ENCODE assay signal across 20 cellular contexts in genomic region chr6:7071405-7071804, GRCh38. TPM values are rescaled to one million over a fixed set of nuclear protein-coding genes. Genes with fewer than 3 reads are reported as not detected.
A peak's percentile ranks its signal among the peaks of the same experiment; 100 is the strongest.
DNase-seq lines count a peak whose midpoint lies in the region; ATAC-seq, FAIRE-seq and TF ChIP-seq lines count a peak whose summit lies in the region.
"Had no signal": no experiment of that assay in that cellular context is flagged by ENCODE, and none has a peak within 500 bp of the region (broad histone marks: within the 10 kb centered on the region; RNA-seq: fewer than 3 reads in every experiment).

No MANE protein-coding gene starts in this region.

- H3K9me3 ChIP-seq in K562 (replicated peaks; ENCODE audit: control insufficient read depth, insufficient read depth, low read depth, low read length) (no peaks in the 10 kb centered on the region), esophagus muscularis mucosa (no peaks in the 10 kb centered on the region), pancreas (no peaks in the 10 kb centered on the region)
- H3K9me3 ChIP-seq: A549; BLaER1 treated with 17β-estradiol and CSF1 and Interleukin-3, amounts not matched to agents 10 nM and 100 nM; Caco-2 had no signal

- no peaks in the 10 kb centered on the region for H3K27me3 ChIP-seq in K562 (ENCODE audit: control insufficient read depth in 2 of 2, insufficient read depth in 2 of 2, low read length in 2 of 2)
- no peaks in the 10 kb centered on the region for H3K27me3 ChIP-seq in esophagus muscularis mucosa
- H3K27me3 ChIP-seq in pancreas, result no peaks in the 10 kb centered on the region
- H3K27me3 ChIP-seq: BLaER1 treated with 17β-estradiol and CSF1 and Interleukin-3, amounts not matched to agents 10 nM and 100 nM had no signal

- BruUV-seq in K562 (replicated peaks; lab: Mats Ljungman, UMichigan), result no TSS peak

- no peak for TF ChIP-seq RAD21 in K562 (CRISPR knock-in tag; conservative IDR thresholded peaks at IDR 0.05 in 1 of 2, IDR thresholded peaks at IDR 0.05 in 1 of 2)

- H3K4me3 ChIP-seq in K562 (no peak overlapping the region), esophagus muscularis mucosa (no peak overlapping the region), pancreas (no peak overlapping the region)
- H3K4me3 ChIP-seq: A549; BLaER1 treated with 17β-estradiol and CSF1 and Interleukin-3, amounts not matched to agents 10 nM and 100 nM had no signal

- no peak overlapping the region for H3K4me2 ChIP-seq in K562 (ENCODE audit: insufficient read depth, low read length)
- H3K4me2 ChIP-seq: A549; BLaER1 treated with 17β-estradiol and CSF1 and Interleukin-3, amounts not matched to agents 10 nM and 100 nM had no signal

- in situ Hi-C loops in K562 (cut with MboI), result no loop called here

- TF ChIP-seq CTCF in K562 (IDR thresholded peaks at IDR 0.05 in 2 of 3, conservative IDR thresholded peaks at IDR 0.05 in 1 of 3; ENCODE audit: insufficient read depth in 2 of 3, low read depth in 1 of 3, low read length in 3 of 3) (no peak), esophagus muscularis mucosa (IDR thresholded peaks at IDR 0.05) (no peak), pancreas (IDR thresholded peaks at IDR 0.05) (no peak)

- H2AFZ ChIP-seq in K562 (ENCODE audit: low read depth, low read length), result peak overlapping the region; percentile 22; the same call in 1 of the 2 replicates

- no peak for TF ChIP-seq EP300 in K562 (IDR thresholded peaks at IDR 0.05; ENCODE audit: low read length)
- TF ChIP-seq EP300 in esophagus muscularis mucosa (IDR thresholded peaks at IDR 0.05), result no peak

- intact Hi-C loops in K562 (cut with micrococcal nuclease) (no loop called here), esophagus muscularis mucosa (cut with DNase I) (no loop called here), pancreas (cut with DNase I) (no loop called here)

- ATAC-seq in K562, result no peak
- peak in 3 of 4 donors; percentile 56 to 78 (median 77) for ATAC-seq in pancreas
- ATAC-seq in GM21390 (IDR thresholded peaks at IDR 0.05; ENCODE audit: unreplicated experiment), result no peak
- ATAC-seq: A549; CD8-positive, alpha-beta T cell had no signal

- no peaks in the 10 kb centered on the region for H3K9me1 ChIP-seq in K562 (ENCODE audit: control insufficient read depth, insufficient read depth, low read length)

- no peaks in the 10 kb centered on the region for H4K20me1 ChIP-seq in K562 (replicated peaks; ENCODE audit: control insufficient read depth, insufficient read depth, low read length)

- 89% methylated on average over 2 of the region's 2 CpGs for WGBS in K562 (ENCODE audit: insufficient coverage, low coverage, missing lambda C conversion rate)
- 88% methylated on average over 2 of the region's 2 CpGs for WGBS in esophagus muscularis mucosa
- 44 to 53% methylated on average over 2 of the region's 2 CpGs for WGBS in pancreas, 2 donors

- no peaks in the 10 kb centered on the region for H3K4me1 ChIP-seq in K562 (replicated peaks in 1 of 2; ENCODE audit: control insufficient read depth in 2 of 2, insufficient read depth in 2 of 2, low read length in 2 of 2)
- H3K4me1 ChIP-seq in esophagus muscularis mucosa, result no peaks in the 10 kb centered on the region
- H3K4me1 ChIP-seq in pancreas, result peaks cover 0 to 12% (median 8%) of the 10 kb centered on the region in 3 donors
- H3K4me1 ChIP-seq: A549, Caco-2 had no signal

- H3K27ac ChIP-seq in K562 (ENCODE audit: extremely low read depth, low read depth, low read length), result no peak overlapping the region
- no peak overlapping the region for H3K27ac ChIP-seq in esophagus muscularis mucosa (replicated peaks in 1 of 4)
- H3K27ac ChIP-seq in pancreas, result no peak overlapping the region
- H3K27ac ChIP-seq: 22Rv1; A549; BLaER1 treated with 17β-estradiol and CSF1 and Interleukin-3, amounts not matched to agents 10 nM and 100 nM; C4-2B had no signal

- no peak overlapping the region for H3K9ac ChIP-seq in K562 (ENCODE audit: insufficient read depth in 1 of 2, low read depth in 2 of 2, low read length in 2 of 2)
- H3K9ac ChIP-seq: BLaER1 treated with 17β-estradiol and CSF1 and Interleukin-3, amounts not matched to agents 10 nM and 100 nM had no signal

- no peaks in the 10 kb centered on the region for H3K36me3 ChIP-seq in K562 (ENCODE audit: control insufficient read depth, insufficient read depth, low read length)
- no peaks in the 10 kb centered on the region for H3K36me3 ChIP-seq in esophagus muscularis mucosa
- no peaks in the 10 kb centered on the region for H3K36me3 ChIP-seq in pancreas

- no peak for TF ChIP-seq POLR2A in K562 (conservative IDR thresholded peaks at IDR 0.05)
- TF ChIP-seq POLR2A in esophagus muscularis mucosa (IDR thresholded peaks at IDR 0.05; ENCODE audit: low read depth), result no peak

- DNase-seq in K562 (ENCODE audit: extremely low read depth in 1 of 4, low spot score in 3 of 4), result no peak
- DNase-seq in esophagus muscularis mucosa (ENCODE audit: extremely low spot score), result peak; percentile 0
- DNase-seq in pancreas, result no peak
- no peak for DNase-seq in NCI-H1417 (lab: John Stamatoyannopoulos, UW)
- DNase-seq: AML-193; Caco-2; Calu3; CD4-positive, alpha-beta T cell; CD8-positive, alpha-beta T cell; DMS79 treated with DMSO at 0.1 percent for 48 hours; GF-D8 had no signal

- CTCF ChIA-PET in K562 (lab: Yijun Ruan, JAX; ENCODE audit: low intra/inter-chr PET ratio), result no interaction called here

- FAIRE-seq in K562 (lab: Jason Lieb, UNC) (no peak), pancreas (lab: Jason Lieb, UNC) (no peak)
- FAIRE-seq: A549, D721Med, G401.6, GM12891, GM19239 had no signal

- POLR2A ChIA-PET in K562 (lab: Yijun Ruan, JAX), result no interaction called here

- no peaks in the 10 kb centered on the region for H3K79me2 ChIP-seq in K562 (ENCODE audit: control insufficient read depth, insufficient read depth, low read length)

TF ChIP-seq in K562, 482 proteins besides CTCF, POLR2A, EP300 and RAD21 (continues in another document):
- TF ChIP-seq PCBP1 (IDR thresholded peaks at IDR 0.05; ENCODE audit: low read depth, low read length, poor library complexity, severe bottlenecking) (no peak), IRF1 (CRISPR knock-in tag; IDR thresholded peaks at IDR 0.05; ENCODE audit: borderline replicate concordance) (no peak), TBL1XR1 (IDR thresholded peaks at IDR 0.05; ENCODE audit: low read length in 2 of 2) (no peak), ZNF75A (CRISPR knock-in tag; IDR thresholded peaks at IDR 0.05) (no peak), ATF1 (CRISPR knock-in tag; IDR thresholded peaks at IDR 0.05) (no peak), ATF1 (tag; IDR thresholded peaks at IDR 0.05) (no peak), ZNF695 (CRISPR knock-in tag; IDR thresholded peaks at IDR 0.05) (no peak), MYC (IDR thresholded peaks at IDR 0.05; ENCODE audit: low read depth, low read length) (no peak), MYC (CRISPR knock-in tag; IDR thresholded peaks at IDR 0.05; ENCODE audit: borderline replicate concordance, low read depth) (no peak), RNF2 (IDR thresholded peaks at IDR 0.05) (no peak), SFPQ (IDR thresholded peaks at IDR 0.05; ENCODE audit: low read depth, low read length) (no peak)

RNA-seq across cellular contexts. Expression of gene RREB1, which starts 36.4 kb away (rescaled TPM):
- 128 and 141 TPM in 2 replicates for total RNA-seq in K562 (2011; cell fraction: chromatin; rRNA removed; ENCODE audit: low replicate concordance)
- 88.6 and 91.1 TPM in 2 replicates for total RNA-seq in K562 (2011; cell fraction: nucleolus; rRNA removed)
- 120 and 166 TPM in 2 replicates for total RNA-seq in K562 (2011; cell fraction: nucleoplasm; rRNA removed)
- 19.3 and 34.7 TPM in 2 replicates for total RNA-seq in K562 (2014; rRNA removed)
- total RNA-seq in K562 (2014; rRNA removed; fragmentation: Illumina TruSeq; extraction: Trizol), result 24.3 and 25.0 TPM in 2 replicates
- 21.9 and 22.1 TPM in 2 replicates for total RNA-seq in K562 (2015; rRNA removed; fragmentation: Illumina TruSeq; extraction: Trizol)
- 64.2 and 65.7 TPM in 2 replicates for total RNA-seq in K562 (2021)
- polyA plus RNA-seq in K562 (2011; rRNA removed), result 5.2 and 6.0 TPM in 2 replicates
- polyA plus RNA-seq in K562 (2011; cell fraction: cytosol; rRNA removed), result 5.6 and 6.8 TPM in 2 replicates
- 25.5 and 29.7 TPM in 2 replicates for polyA plus RNA-seq in K562 (2011; cell fraction: nucleus; rRNA removed)
- polyA plus RNA-seq in K562 (2012), result 20.6 and 20.9 TPM in 2 replicates
- polyA plus RNA-seq in K562 (2014; fragmentation: Illumina TruSeq; extraction: Trizol), result 23.6 and 25.9 TPM in 2 replicates
- polyA plus RNA-seq in K562 (2014; fragmentation: Nextera tagmentation; extraction: Ambion mirVana), result 1 to 10 TPM; 3.3 to 4.8 TPM
- polyA plus RNA-seq in K562 (2014; rRNA removed), result 15.6 and 19.6 TPM in 2 replicates
- 42.2 and 45.2 TPM in 2 replicates for polyA minus RNA-seq in K562 (2011; rRNA and poly(A)+ RNA removed)
- polyA minus RNA-seq in K562 (2011; cell fraction: cytosol; rRNA and poly(A)+ RNA removed), result 34.1 and 47.8 TPM in 2 replicates
- 48.1 and 74.3 TPM in 2 replicates for polyA minus RNA-seq in K562 (2011; cell fraction: nucleus; rRNA and poly(A)+ RNA removed)
- total RNA-seq in esophagus muscularis mucosa, result 10 to 100 TPM; 17.7 to 36.6 (median 28.8) TPM
- total RNA-seq in pancreas, result 10 to 100 TPM; 22.7 to 45.3 (median 30.5) TPM
- polyA plus RNA-seq in pancreas, result 10 to 100 TPM in 1 of 2 donors, 1 to 10 TPM in 1; 8.9 to 12.4 TPM

Comparison
In these comparisons a context has a peak if more than half of its experiments do, and no peak if none do; other contexts are left out.
1. ATAC-seq: peak in pancreas (3 of 4); none in K562 (single experiment) and GM21390 (single experiment).